In the genomic region with DNA sequence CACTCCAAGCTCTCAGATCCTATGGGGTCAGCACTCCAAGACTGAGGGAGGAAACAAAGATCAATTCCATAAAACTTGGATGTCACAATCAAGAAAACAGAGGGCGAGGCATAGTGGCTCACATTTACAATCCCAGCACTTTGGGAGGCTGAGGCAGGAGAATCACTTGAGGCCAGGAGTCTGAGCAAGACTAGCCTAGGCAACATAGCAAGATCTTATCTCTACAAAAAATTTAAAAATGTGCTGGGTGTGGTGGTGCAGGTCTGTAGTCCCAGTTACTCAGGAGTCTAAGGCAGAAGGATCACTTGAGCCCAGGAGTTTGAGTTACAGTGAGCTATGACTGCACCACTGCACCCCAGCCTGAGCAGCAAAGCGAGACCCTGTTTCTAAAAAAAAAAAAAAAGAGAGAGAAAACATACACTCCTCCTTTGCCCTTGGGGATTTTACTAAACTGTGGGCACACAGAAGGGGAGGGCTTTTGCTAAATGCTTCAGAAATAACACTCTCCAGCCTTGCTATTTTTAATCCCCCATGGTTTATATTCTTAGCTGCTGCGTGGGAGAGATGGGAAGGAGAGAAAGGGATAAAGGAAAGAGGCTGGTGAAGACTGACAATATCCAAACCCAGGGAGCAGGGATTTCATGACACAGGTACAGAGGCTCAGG, we compare ENCODE assay signal across 1 cellular context.
TF ChIP-seq lines count a peak whose summit lies in the region.

No MANE protein-coding gene starts in this region.

TF ChIP-seq in K562, 482 proteins besides CTCF, POLR2A, EP300 and RAD21:
- TF ChIP-seq, protein P1, sequence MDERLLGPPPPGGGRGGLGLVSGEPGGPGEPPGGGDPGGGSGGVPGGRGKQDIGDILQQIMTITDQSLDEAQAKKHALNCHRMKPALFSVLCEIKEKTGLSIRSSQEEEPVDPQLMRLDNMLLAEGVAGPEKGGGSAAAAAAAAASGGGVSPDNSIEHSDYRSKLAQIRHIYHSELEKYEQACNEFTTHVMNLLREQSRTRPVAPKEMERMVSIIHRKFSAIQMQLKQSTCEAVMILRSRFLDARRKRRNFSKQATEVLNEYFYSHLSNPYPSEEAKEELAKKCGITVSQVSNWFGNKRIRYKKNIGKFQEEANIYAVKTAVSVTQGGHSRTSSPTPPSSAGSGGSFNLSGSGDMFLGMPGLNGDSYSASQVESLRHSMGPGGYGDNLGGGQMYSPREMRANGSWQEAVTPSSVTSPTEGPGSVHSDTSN (CRISPR knock-in tag; IDR thresholded peaks at IDR 0.05; ENCODE audit: low read depth) = no peak
- TF ChIP-seq, protein P1 (tag; conservative IDR thresholded peaks at IDR 0.05; ENCODE audit: low read depth) = no peak
- no peak for TF ChIP-seq DMBX1 (CRISPR knock-in tag; IDR thresholded peaks at IDR 0.05; ENCODE audit: borderline replicate concordance)
- no peak for TF ChIP-seq CREBBP (IDR thresholded peaks at IDR 0.05; ENCODE audit: low read depth, low read length)
- TF ChIP-seq, protein P2, sequence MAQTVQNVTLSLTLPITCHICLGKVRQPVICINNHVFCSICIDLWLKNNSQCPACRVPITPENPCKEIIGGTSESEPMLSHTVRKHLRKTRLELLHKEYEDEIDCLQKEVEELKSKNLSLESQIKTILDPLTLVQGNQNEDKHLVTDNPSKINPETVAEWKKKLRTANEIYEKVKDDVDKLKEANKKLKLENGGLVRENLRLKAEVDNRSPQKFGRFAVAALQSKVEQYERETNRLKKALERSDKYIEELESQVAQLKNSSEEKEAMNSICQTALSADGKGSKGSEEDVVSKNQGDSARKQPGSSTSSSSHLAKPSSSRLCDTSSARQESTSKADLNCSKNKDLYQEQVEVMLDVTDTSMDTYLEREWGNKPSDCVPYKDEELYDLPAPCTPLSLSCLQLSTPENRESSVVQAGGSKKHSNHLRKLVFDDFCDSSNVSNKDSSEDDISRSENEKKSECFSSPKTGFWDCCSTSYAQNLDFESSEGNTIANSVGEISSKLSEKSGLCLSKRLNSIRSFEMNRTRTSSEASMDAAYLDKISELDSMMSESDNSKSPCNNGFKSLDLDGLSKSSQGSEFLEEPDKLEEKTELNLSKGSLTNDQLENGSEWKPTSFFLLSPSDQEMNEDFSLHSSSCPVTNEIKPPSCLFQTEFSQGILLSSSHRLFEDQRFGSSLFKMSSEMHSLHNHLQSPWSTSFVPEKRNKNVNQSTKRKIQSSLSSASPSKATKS (CRISPR knock-in tag; IDR thresholded peaks at IDR 0.05) = no peak
- TF ChIP-seq SP2 (IDR thresholded peaks at IDR 0.05; ENCODE audit: extremely low read depth, low read depth, low read length, poor library complexity, severe bottlenecking) = no peak
- TF ChIP-seq CCNT2 (IDR thresholded peaks at IDR 0.05; ENCODE audit: borderline replicate concordance, extremely low read depth, insufficient read length, low read depth, low read length) = no peak
- TF ChIP-seq, protein P3, sequence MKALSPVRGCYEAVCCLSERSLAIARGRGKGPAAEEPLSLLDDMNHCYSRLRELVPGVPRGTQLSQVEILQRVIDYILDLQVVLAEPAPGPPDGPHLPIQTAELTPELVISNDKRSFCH (CRISPR knock-in tag; IDR thresholded peaks at IDR 0.05) = no peak
- TF ChIP-seq, protein P3 (tag; IDR thresholded peaks at IDR 0.05) = no peak
- TF ChIP-seq TAF7 (tag; IDR thresholded peaks at IDR 0.05) = no peak
- TF ChIP-seq, protein P4, sequence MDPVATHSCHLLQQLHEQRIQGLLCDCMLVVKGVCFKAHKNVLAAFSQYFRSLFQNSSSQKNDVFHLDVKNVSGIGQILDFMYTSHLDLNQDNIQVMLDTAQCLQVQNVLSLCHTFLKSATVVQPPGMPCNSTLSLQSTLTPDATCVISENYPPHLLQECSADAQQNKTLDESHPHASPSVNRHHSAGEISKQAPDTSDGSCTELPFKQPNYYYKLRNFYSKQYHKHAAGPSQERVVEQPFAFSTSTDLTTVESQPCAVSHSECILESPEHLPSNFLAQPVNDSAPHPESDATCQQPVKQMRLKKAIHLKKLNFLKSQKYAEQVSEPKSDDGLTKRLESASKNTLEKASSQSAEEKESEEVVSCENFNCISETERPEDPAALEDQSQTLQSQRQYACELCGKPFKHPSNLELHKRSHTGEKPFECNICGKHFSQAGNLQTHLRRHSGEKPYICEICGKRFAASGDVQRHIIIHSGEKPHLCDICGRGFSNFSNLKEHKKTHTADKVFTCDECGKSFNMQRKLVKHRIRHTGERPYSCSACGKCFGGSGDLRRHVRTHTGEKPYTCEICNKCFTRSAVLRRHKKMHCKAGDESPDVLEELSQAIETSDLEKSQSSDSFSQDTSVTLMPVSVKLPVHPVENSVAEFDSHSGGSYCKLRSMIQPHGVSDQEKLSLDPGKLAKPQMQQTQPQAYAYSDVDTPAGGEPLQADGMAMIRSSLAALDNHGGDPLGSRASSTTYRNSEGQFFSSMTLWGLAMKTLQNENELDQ (CRISPR knock-in tag; IDR thresholded peaks at IDR 0.05; ENCODE audit: borderline replicate concordance) = no peak
- TF ChIP-seq ZNF436 (CRISPR knock-in tag; IDR thresholded peaks at IDR 0.05) = no peak
- TF ChIP-seq ZNF212 (CRISPR knock-in tag; IDR thresholded peaks at IDR 0.05) = no peak
- TF ChIP-seq, protein P5, sequence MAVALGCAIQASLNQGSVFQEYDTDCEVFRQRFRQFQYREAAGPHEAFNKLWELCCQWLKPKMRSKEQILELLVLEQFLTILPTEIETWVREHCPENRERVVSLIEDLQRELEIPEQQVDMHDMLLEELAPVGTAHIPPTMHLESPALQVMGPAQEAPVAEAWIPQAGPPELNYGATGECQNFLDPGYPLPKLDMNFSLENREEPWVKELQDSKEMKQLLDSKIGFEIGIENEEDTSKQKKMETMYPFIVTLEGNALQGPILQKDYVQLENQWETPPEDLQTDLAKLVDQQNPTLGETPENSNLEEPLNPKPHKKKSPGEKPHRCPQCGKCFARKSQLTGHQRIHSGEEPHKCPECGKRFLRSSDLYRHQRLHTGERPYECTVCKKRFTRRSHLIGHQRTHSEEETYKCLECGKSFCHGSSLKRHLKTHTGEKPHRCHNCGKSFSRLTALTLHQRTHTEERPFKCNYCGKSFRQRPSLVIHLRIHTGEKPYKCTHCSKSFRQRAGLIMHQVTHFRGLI (CRISPR knock-in tag; IDR thresholded peaks at IDR 0.05) = no peak
- no peak for TF ChIP-seq U2AF2 (optimal IDR thresholded peaks at IDR 0.05; ENCODE audit: low read depth, low read length)
- TF ChIP-seq MXI1 (IDR thresholded peaks at IDR 0.05; ENCODE audit: low read depth, low read length) = no peak
- TF ChIP-seq PPARD (CRISPR knock-in tag; IDR thresholded peaks at IDR 0.05) = no peak
- TF ChIP-seq, protein P6, sequence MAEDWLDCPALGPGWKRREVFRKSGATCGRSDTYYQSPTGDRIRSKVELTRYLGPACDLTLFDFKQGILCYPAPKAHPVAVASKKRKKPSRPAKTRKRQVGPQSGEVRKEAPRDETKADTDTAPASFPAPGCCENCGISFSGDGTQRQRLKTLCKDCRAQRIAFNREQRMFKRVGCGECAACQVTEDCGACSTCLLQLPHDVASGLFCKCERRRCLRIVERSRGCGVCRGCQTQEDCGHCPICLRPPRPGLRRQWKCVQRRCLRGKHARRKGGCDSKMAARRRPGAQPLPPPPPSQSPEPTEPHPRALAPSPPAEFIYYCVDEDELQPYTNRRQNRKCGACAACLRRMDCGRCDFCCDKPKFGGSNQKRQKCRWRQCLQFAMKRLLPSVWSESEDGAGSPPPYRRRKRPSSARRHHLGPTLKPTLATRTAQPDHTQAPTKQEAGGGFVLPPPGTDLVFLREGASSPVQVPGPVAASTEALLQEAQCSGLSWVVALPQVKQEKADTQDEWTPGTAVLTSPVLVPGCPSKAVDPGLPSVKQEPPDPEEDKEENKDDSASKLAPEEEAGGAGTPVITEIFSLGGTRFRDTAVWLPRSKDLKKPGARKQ (CRISPR knock-in tag; IDR thresholded peaks at IDR 0.05) = no peak
- TF ChIP-seq, protein P7, sequence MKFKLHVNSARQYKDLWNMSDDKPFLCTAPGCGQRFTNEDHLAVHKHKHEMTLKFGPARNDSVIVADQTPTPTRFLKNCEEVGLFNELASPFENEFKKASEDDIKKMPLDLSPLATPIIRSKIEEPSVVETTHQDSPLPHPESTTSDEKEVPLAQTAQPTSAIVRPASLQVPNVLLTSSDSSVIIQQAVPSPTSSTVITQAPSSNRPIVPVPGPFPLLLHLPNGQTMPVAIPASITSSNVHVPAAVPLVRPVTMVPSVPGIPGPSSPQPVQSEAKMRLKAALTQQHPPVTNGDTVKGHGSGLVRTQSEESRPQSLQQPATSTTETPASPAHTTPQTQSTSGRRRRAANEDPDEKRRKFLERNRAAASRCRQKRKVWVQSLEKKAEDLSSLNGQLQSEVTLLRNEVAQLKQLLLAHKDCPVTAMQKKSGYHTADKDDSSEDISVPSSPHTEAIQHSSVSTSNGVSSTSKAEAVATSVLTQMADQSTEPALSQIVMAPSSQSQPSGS (CRISPR knock-in tag; IDR thresholded peaks at IDR 0.05) = no peak
- TF ChIP-seq, protein P8, sequence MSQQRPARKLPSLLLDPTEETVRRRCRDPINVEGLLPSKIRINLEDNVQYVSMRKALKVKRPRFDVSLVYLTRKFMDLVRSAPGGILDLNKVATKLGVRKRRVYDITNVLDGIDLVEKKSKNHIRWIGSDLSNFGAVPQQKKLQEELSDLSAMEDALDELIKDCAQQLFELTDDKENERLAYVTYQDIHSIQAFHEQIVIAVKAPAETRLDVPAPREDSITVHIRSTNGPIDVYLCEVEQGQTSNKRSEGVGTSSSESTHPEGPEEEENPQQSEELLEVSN (IDR thresholded peaks at IDR 0.05; ENCODE audit: borderline replicate concordance in 1 of 2, extremely low read depth in 1 of 2, insufficient read depth in 1 of 2, insufficient read length in 1 of 2, low read depth in 1 of 2, low read length in 1 of 2, poor library complexity in 1 of 2, severe bottlenecking in 1 of 2) = no peak
- no peak for TF ChIP-seq PHF20 (IDR thresholded peaks at IDR 0.05; ENCODE audit: partially characterized antibody)
- TF ChIP-seq, protein P9, sequence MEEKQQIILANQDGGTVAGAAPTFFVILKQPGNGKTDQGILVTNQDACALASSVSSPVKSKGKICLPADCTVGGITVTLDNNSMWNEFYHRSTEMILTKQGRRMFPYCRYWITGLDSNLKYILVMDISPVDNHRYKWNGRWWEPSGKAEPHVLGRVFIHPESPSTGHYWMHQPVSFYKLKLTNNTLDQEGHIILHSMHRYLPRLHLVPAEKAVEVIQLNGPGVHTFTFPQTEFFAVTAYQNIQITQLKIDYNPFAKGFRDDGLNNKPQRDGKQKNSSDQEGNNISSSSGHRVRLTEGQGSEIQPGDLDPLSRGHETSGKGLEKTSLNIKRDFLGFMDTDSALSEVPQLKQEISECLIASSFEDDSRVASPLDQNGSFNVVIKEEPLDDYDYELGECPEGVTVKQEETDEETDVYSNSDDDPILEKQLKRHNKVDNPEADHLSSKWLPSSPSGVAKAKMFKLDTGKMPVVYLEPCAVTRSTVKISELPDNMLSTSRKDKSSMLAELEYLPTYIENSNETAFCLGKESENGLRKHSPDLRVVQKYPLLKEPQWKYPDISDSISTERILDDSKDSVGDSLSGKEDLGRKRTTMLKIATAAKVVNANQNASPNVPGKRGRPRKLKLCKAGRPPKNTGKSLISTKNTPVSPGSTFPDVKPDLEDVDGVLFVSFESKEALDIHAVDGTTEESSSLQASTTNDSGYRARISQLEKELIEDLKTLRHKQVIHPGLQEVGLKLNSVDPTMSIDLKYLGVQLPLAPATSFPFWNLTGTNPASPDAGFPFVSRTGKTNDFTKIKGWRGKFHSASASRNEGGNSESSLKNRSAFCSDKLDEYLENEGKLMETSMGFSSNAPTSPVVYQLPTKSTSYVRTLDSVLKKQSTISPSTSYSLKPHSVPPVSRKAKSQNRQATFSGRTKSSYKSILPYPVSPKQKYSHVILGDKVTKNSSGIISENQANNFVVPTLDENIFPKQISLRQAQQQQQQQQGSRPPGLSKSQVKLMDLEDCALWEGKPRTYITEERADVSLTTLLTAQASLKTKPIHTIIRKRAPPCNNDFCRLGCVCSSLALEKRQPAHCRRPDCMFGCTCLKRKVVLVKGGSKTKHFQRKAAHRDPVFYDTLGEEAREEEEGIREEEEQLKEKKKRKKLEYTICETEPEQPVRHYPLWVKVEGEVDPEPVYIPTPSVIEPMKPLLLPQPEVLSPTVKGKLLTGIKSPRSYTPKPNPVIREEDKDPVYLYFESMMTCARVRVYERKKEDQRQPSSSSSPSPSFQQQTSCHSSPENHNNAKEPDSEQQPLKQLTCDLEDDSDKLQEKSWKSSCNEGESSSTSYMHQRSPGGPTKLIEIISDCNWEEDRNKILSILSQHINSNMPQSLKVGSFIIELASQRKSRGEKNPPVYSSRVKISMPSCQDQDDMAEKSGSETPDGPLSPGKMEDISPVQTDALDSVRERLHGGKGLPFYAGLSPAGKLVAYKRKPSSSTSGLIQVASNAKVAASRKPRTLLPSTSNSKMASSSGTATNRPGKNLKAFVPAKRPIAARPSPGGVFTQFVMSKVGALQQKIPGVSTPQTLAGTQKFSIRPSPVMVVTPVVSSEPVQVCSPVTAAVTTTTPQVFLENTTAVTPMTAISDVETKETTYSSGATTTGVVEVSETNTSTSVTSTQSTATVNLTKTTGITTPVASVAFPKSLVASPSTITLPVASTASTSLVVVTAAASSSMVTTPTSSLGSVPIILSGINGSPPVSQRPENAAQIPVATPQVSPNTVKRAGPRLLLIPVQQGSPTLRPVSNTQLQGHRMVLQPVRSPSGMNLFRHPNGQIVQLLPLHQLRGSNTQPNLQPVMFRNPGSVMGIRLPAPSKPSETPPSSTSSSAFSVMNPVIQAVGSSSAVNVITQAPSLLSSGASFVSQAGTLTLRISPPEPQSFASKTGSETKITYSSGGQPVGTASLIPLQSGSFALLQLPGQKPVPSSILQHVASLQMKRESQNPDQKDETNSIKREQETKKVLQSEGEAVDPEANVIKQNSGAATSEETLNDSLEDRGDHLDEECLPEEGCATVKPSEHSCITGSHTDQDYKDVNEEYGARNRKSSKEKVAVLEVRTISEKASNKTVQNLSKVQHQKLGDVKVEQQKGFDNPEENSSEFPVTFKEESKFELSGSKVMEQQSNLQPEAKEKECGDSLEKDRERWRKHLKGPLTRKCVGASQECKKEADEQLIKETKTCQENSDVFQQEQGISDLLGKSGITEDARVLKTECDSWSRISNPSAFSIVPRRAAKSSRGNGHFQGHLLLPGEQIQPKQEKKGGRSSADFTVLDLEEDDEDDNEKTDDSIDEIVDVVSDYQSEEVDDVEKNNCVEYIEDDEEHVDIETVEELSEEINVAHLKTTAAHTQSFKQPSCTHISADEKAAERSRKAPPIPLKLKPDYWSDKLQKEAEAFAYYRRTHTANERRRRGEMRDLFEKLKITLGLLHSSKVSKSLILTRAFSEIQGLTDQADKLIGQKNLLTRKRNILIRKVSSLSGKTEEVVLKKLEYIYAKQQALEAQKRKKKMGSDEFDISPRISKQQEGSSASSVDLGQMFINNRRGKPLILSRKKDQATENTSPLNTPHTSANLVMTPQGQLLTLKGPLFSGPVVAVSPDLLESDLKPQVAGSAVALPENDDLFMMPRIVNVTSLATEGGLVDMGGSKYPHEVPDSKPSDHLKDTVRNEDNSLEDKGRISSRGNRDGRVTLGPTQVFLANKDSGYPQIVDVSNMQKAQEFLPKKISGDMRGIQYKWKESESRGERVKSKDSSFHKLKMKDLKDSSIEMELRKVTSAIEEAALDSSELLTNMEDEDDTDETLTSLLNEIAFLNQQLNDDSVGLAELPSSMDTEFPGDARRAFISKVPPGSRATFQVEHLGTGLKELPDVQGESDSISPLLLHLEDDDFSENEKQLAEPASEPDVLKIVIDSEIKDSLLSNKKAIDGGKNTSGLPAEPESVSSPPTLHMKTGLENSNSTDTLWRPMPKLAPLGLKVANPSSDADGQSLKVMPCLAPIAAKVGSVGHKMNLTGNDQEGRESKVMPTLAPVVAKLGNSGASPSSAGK (IDR thresholded peaks at IDR 0.05) = no peak
